8 cellular contexts compared by ENCODE assay signal in the genomic region with DNA sequence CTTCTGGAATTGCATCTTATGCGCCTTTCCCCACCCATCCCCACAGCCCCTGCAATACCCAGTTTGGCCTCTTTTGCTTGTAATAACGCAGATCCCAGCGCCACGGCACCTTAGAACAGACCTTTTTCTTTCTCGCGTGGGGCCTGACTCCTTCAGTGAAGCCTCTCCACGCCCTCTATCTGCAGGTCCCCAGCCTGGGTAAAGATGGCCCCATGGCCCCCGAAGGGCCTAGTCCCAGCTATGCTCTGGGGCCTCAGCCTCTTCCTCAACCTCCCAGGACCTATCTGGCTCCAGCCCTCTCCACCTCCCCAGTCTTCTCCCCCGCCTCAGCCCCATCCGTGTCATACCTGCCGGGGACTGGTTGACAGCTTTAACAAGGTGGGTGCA. TPM values are rescaled to one million over a fixed set of nuclear protein-coding genes. Genes with fewer than 3 reads are reported as not detected.
DNase-seq lines count a peak whose midpoint lies in the region; ATAC-seq, FAIRE-seq and TF ChIP-seq lines count a peak whose summit lies in the region.

No MANE protein-coding gene starts in this region.

- peak overlapping the region; percentile 88 to 99 (median 95) for H3K4me3 Mint-ChIP-seq in CD8-positive, alpha-beta memory T cell

- H3K18ac ChIP-seq in mesenchymal stem cell (ENCODE audit: low read depth in 1 of 2, low read length in 2 of 2), result no peak overlapping the region

- no peak overlapping the region for H3K14ac ChIP-seq in mesenchymal stem cell (ENCODE audit: low read length in 2 of 2)

- H3K27me3 ChIP-seq in CD8-positive, alpha-beta memory T cell (ENCODE audit: insufficient read depth, low read length, poor library complexity, severe bottlenecking), result no peaks in the 10 kb centered on the region
- H3K27me3 ChIP-seq in body of pancreas (no peaks in the 10 kb centered on the region), mesenchymal stem cell (ENCODE audit: control insufficient read depth in 1 of 2, insufficient read depth in 1 of 2, low read length in 2 of 2) (no peaks in the 10 kb centered on the region)

- POLR2A ChIA-PET in CD8-positive, alpha-beta memory T cell (lab: Charles Lee), result interaction anchor here (0.5 to 3.2 kb wide), 6 partner anchors 12 to 314 kb away, joined by 3 to 28 read pairs (median 18); partner anchors contain the start of genes EMC3, JAGN1 and TATDN2

- no peaks in the 10 kb centered on the region for H3K9me3 Mint-ChIP-seq in CD8-positive, alpha-beta memory T cell

- H3K4me3 ChIP-seq in CD8-positive, alpha-beta memory T cell (ENCODE audit: low read length), result peak overlapping the region; percentile 76
- peak overlapping the region; percentile 0 to 50 for H3K4me3 ChIP-seq in body of pancreas
- H3K4me3 ChIP-seq in mesenchymal stem cell (ENCODE audit: insufficient read depth in 1 of 2, low read depth in 1 of 2, low read length in 2 of 2), result peak overlapping the region; percentile 45 to 87

- H2BK120ac ChIP-seq in mesenchymal stem cell (ENCODE audit: low read depth, low read length), result no peak overlapping the region

- 6 to 10% methylated on average over 11 of the region's 11 CpGs for WGBS in body of pancreas, 2 donors
- 57% methylated on average over 11 of the region's 11 CpGs for WGBS in mesenchymal stem cell

- peak overlapping the region; percentile 3 for H2AFZ ChIP-seq in mesenchymal stem cell (ENCODE audit: low read depth, low read length)

- H2BK15ac ChIP-seq in mesenchymal stem cell (ENCODE audit: low read depth, poor library complexity, severe bottlenecking), result peak overlapping the region; percentile 4

- no peak overlapping the region for H2BK5ac ChIP-seq in mesenchymal stem cell (ENCODE audit: low read depth, low read length, poor library complexity, severe bottlenecking)

- H3K4me1 ChIP-seq in CD8-positive, alpha-beta memory T cell (ENCODE audit: insufficient read depth, low read length), result peaks cover 32% of the 10 kb centered on the region
- H3K4me1 ChIP-seq in body of pancreas (peaks cover 35% of the 10 kb centered on the region), mesenchymal stem cell (ENCODE audit: control insufficient read depth, insufficient read depth, low read depth, low read length) (peaks cover 26% of the 10 kb centered on the region)

- FAIRE-seq in urothelium cell line (lab: Jason Lieb, UNC), result no peak
- no peak for FAIRE-seq in frontal cortex (lab: Jason Lieb, UNC)

- peaks cover 12% of the 10 kb centered on the region for H3K36me3 ChIP-seq in CD8-positive, alpha-beta memory T cell (ENCODE audit: insufficient read depth, low read length)
- H3K36me3 ChIP-seq in body of pancreas (replicated peaks in 1 of 2; ENCODE audit: insufficient read depth in 1 of 2, low read depth in 2 of 2) (no peaks in the 10 kb centered on the region), mesenchymal stem cell (ENCODE audit: control insufficient read depth in 1 of 2, insufficient read depth in 2 of 2, low read depth in 1 of 2, low read length in 2 of 2) (peaks cover 27 to 39% of the 10 kb centered on the region in 2 experiments)

- 0 out of 2 replicates have a peak, but pooled peaks have one; percentile 13 for TF ChIP-seq CTCF in LNCAP (IDR thresholded peaks at IDR 0.05)
- TF ChIP-seq CTCF in body of pancreas (IDR thresholded peaks at IDR 0.05), result peak in 3 of 7 experiments; percentile 18 to 21 (median 20)

- H2AK5ac ChIP-seq in mesenchymal stem cell (ENCODE audit: low read length, severe bottlenecking), result peak overlapping the region; percentile 38

- H3K36me3 Mint-ChIP-seq in CD8-positive, alpha-beta memory T cell, result peaks cover 0 to 42% (median 6%) of the 10 kb centered on the region in 3 donors

- peak overlapping the region; percentile 43 for H4K91ac ChIP-seq in mesenchymal stem cell (ENCODE audit: low read length)

- H3K79me1 ChIP-seq in mesenchymal stem cell (replicated peaks; ENCODE audit: low read length, poor library complexity, severe bottlenecking), result peaks cover 26% of the 10 kb centered on the region

- H2BK12ac ChIP-seq in mesenchymal stem cell (ENCODE audit: low read length in 2 of 2), result no peak overlapping the region

- no peak overlapping the region for H3K23ac ChIP-seq in mesenchymal stem cell (ENCODE audit: low read length in 2 of 2)

- intact Hi-C loops in body of pancreas (cut with DNase I), result no loop called here

- H3K27ac Mint-ChIP-seq in CD8-positive, alpha-beta memory T cell, result peak overlapping the region; percentile 93 to 100 (median 98)

- ATAC-seq in body of pancreas, result no peak

- peak overlapping the region; percentile 83 for H3K9ac ChIP-seq in mesenchymal stem cell (ENCODE audit: low read length)

- H3K4me2 ChIP-seq in mesenchymal stem cell (ENCODE audit: low read length, poor library complexity, severe bottlenecking), result peak overlapping the region; percentile 100

- H3K27me3 Mint-ChIP-seq in CD8-positive, alpha-beta memory T cell, result no peaks in the 10 kb centered on the region

- CTCF ChIA-PET in CD8-positive, alpha-beta memory T cell (lab: Charles Lee), result interaction anchor here (0.7 to 4.0 kb wide), 12 partner anchors 8 to 388 kb away, joined by 3 to 32 read pairs (median 10); partner anchors contain the start of genes JAGN1, PRRT3 and SEC13

- peaks cover 32 to 61% (median 33%) of the 10 kb centered on the region in 3 donors for H3K4me1 Mint-ChIP-seq in CD8-positive, alpha-beta memory T cell

- no peak for TF ChIP-seq POLR2A in body of pancreas (IDR thresholded peaks at IDR 0.05)

- peak overlapping the region in 1 of 2 experiments; percentile 17 for H3K4ac ChIP-seq in mesenchymal stem cell (ENCODE audit: low read depth in 1 of 2, low read length in 2 of 2)

- peak overlapping the region; percentile 90 for H3K27ac ChIP-seq in CD8-positive, alpha-beta memory T cell (ENCODE audit: low read depth, low read length)
- H3K27ac ChIP-seq in body of pancreas (peak overlapping the region; percentile 77 to 97 (median 90)), mesenchymal stem cell (ENCODE audit: low read length, poor library complexity, severe bottlenecking) (peak overlapping the region; percentile 90)

- peak in 3 of 5 donors; percentile 16 to 66 (median 18) for DNase-seq in CD8-positive, alpha-beta memory T cell
- DNase-seq in body of pancreas (peak in 3 of 4 donors; percentile 22 to 29 (median 22)), mesenchymal stem cell (no peak), urothelium cell line (ENCODE audit: low spot score) (peak; percentile 29), frontal cortex (ENCODE audit: low spot score in 2 of 2) (no peak), NCI-H446 treated with DMSO at 0.1 percent for 48 hours (lab: John Stamatoyannopoulos, UW) (no peak), NCI-H2107 (lab: John Stamatoyannopoulos, UW) (no peak)

- H4K8ac ChIP-seq in mesenchymal stem cell (ENCODE audit: low read length), result peak overlapping the region; percentile 91

- no peaks in the 10 kb centered on the region for H3K9me3 ChIP-seq in CD8-positive, alpha-beta memory T cell (ENCODE audit: low read length)
- H3K9me3 ChIP-seq in body of pancreas, result no peaks in the 10 kb centered on the region
- H3K9me3 ChIP-seq in mesenchymal stem cell (ENCODE audit: control insufficient read depth, low read length), result no peaks in the 10 kb centered on the region

RNA-seq across cellular contexts. Expression of gene CRELD1, which starts 0.6 kb away (rescaled TPM):
- total RNA-seq in CD8-positive, alpha-beta memory T cell, result 10 to 100 TPM; 14.0 to 16.0 TPM
- polyA plus RNA-seq in CD8-positive, alpha-beta memory T cell, result 24.5 TPM
- total RNA-seq in body of pancreas, result 10 to 100 TPM; 19.8 to 23.6 TPM
- polyA plus RNA-seq in mesenchymal stem cell (2013, experiment 1 of 2), result 13.7 TPM
- 14.3 TPM for polyA plus RNA-seq in mesenchymal stem cell (2013, experiment 2 of 2)
- 15.5 TPM for total RNA-seq in frontal cortex

RNA-seq across cellular contexts. Expression of gene IL17RC, which starts 17.3 kb away (rescaled TPM):
- total RNA-seq in CD8-positive, alpha-beta memory T cell, result under 1 TPM; 0.20 to 0.31 TPM
- polyA plus RNA-seq in CD8-positive, alpha-beta memory T cell, result 11.0 TPM
- 10 to 100 TPM; 40.7 to 60.3 TPM for total RNA-seq in body of pancreas
- polyA plus RNA-seq in mesenchymal stem cell (2013, experiment 1 of 2), result 31.0 TPM
- polyA plus RNA-seq in mesenchymal stem cell (2013, experiment 2 of 2), result 31.2 TPM
- total RNA-seq in frontal cortex, result 2.4 TPM

RNA-seq across cellular contexts. Expression of gene PRRT3, which starts 18.0 kb away (rescaled TPM):
- total RNA-seq in CD8-positive, alpha-beta memory T cell, result 10 to 100 TPM; 12.1 to 12.3 TPM
- polyA plus RNA-seq in CD8-positive, alpha-beta memory T cell, result 5.4 TPM
- total RNA-seq in body of pancreas (1 to 10 TPM; 3.9 to 4.3 TPM), frontal cortex (4.1 TPM)
- 2.9 TPM for polyA plus RNA-seq in mesenchymal stem cell (2013, experiment 1 of 2)
- polyA plus RNA-seq in mesenchymal stem cell (2013, experiment 2 of 2), result 2.9 TPM

RNA-seq across cellular contexts. Expression of gene IL17RE, which starts 31.6 kb away (rescaled TPM):
- 1 to 10 TPM in 1 of 2 experiments, under 1 TPM in 1; 0.47 to 1.2 TPM for total RNA-seq in CD8-positive, alpha-beta memory T cell
- 1.2 TPM for polyA plus RNA-seq in CD8-positive, alpha-beta memory T cell
- 10 to 100 TPM; 10.9 to 18.2 TPM for total RNA-seq in body of pancreas
- 1.0 TPM for polyA plus RNA-seq in mesenchymal stem cell (2013, experiment 1 of 2)
- polyA plus RNA-seq in mesenchymal stem cell (2013, experiment 2 of 2), result 0.68 TPM
- total RNA-seq in frontal cortex, result under 0.01 TPM

RNA-seq across cellular contexts. Expression of gene JAGN1, which starts 43.8 kb away (rescaled TPM):
- total RNA-seq in CD8-positive, alpha-beta memory T cell, result 10 to 100 TPM; 55.5 to 59.0 TPM
- polyA plus RNA-seq in CD8-positive, alpha-beta memory T cell, result 44.4 TPM
- total RNA-seq in body of pancreas (10 to 100 TPM in 1 of 2 donors, 1 to 10 TPM in 1; 5.6 to 19.7 TPM), frontal cortex (15.9 TPM)
- 23.3 TPM for polyA plus RNA-seq in mesenchymal stem cell (2013, experiment 1 of 2)
- polyA plus RNA-seq in mesenchymal stem cell (2013, experiment 2 of 2), result 22.6 TPM

Comparison
In these comparisons a context has a peak if more than half of its experiments do, and no peak if none do; other contexts are left out.
1. DNase-seq: peak in CD8-positive, alpha-beta memory T cell (3 of 5), body of pancreas (3 of 4) and urothelium cell line (single experiment); none in mesenchymal stem cell (single experiment), frontal cortex (0 of 2), NCI-H446 treated with DMSO at 0.1 percent for 48 hours (single experiment) and NCI-H2107 (single experiment).
2. H3K4me3 ChIP-seq: peak in every context shown above with its lines; median percentile 76 in CD8-positive, alpha-beta memory T cell; 66 in mesenchymal stem cell; 25 in body of pancreas.
3. RNA of gene IL17RC, which starts 17.3 kb away (total RNA-seq): 40.7 to 60.3 TPM in body of pancreas; 2.4 TPM in frontal cortex (single experiment) and 0.20 to 0.31 TPM in CD8-positive, alpha-beta memory T cell; every median in the first group is over 10 times any median in the second.
4. Peak in every context shown above with its lines, with median percentiles within 50 percentile points of each other: H3K27ac ChIP-seq.